ENCODE assay signal across 14 cellular contexts in the genomic region with DNA sequence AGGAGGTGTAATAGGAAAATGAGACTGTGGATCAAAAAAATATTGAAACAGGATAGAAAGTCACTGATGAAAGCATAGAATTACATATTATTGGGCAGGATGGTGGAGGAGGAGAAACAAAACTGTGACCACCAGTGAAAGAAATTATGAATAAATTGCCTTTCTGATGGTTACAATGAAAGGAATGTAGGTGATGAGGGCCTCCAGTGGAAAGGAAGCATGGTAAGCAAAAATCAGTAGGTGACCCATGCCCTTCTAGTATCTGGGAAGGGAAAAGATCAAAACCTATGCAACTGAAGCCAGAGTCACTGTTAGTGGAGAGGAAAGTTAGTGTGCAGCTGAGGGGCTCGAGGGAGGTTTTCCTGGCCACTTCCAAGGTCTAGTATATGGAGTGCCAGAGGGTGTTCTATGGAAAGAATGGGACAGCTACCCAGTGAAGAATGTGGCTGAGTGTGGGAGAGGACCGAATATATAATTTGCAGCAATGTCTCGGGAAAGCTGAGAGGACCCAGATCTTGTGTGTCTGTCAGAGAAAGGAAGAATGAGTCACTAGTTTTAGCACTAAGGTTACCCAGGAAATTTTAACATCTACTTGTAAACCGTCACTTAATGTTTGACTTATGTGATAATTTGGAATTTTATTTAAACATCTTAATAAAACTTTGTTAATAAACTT.
DNase-seq lines count a peak whose midpoint lies in the region; FAIRE-seq and TF ChIP-seq lines count a peak whose summit lies in the region.
"Had no signal": no experiment of that assay in that cellular context is flagged by ENCODE, and none has a peak within 500 bp of the region (broad histone marks: within the 10 kb centered on the region; RNA-seq: fewer than 3 reads in every experiment).

No MANE protein-coding gene starts in this region.

- in situ Hi-C loops in brain microvascular endothelial cell (cut with HindIII; ENCODE audit: low pct_ligation_motif_present, low sequenced_read_pairs) = no loop called here

- H3K79me2 ChIP-seq in osteoblast (ENCODE audit: insufficient read depth, low read length) = no peaks in the 10 kb centered on the region

- peaks cover 13% of the 10 kb centered on the region for H3K4me1 Mint-ChIP-seq in nephron progenitor cell
- H3K4me1 Mint-ChIP-seq: endodermal cell had no signal

- H3K36me3 ChIP-seq in brain microvascular endothelial cell (replicated peaks) = no peaks in the 10 kb centered on the region
- H3K36me3 ChIP-seq in osteoblast (ENCODE audit: insufficient read depth, low read length) = no peaks in the 10 kb centered on the region
- no peaks in the 10 kb centered on the region for H3K36me3 ChIP-seq in Peyer's patch

- DNase-seq in GM12891 (ENCODE audit: insufficient read length, low spot score) (no peak), NB4 (ENCODE audit: low read depth) (peak; percentile 8), brain microvascular endothelial cell (peak; percentile 49), osteoblast (ENCODE audit: insufficient read length, low spot score, missing footprints) (peak; percentile 13), amygdala (lab: John Stamatoyannopoulos, UW) (no peak), nephron progenitor cell (no peak), Peyer's patch (no peak)
- DNase-seq: activated CD4-positive, alpha-beta T cell treated with anti-CD3 and anti-CD28 coated beads, Interleukin-2, amount 50 U/mL, for 1 hour; amniotic stem cell; endodermal cell; NCI-H2029 treated with DMSO at 0.1 percent for 48 hours; posterior cingulate gyrus; stimulated activated CD4-positive, alpha-beta T cell treated with anti-CD3 and anti-CD28 coated beads, Interleukin-1b, Interleukin-23, amount 100 ng/mL, for 48 hours had no signal

- no peaks in the 10 kb centered on the region for H3K9me3 ChIP-seq in osteoblast (ENCODE audit: low read depth, low read length)
- no peaks in the 10 kb centered on the region for H3K9me3 ChIP-seq in Peyer's patch

- H4K20me1 ChIP-seq in osteoblast (ENCODE audit: insufficient read depth, low read length) = no peaks in the 10 kb centered on the region

- no peaks in the 10 kb centered on the region for H3K36me3 Mint-ChIP-seq in nephron progenitor cell (ENCODE audit: low read depth)
- H3K36me3 Mint-ChIP-seq: memory B cell had no signal

- H3K4me3 Mint-ChIP-seq in nephron progenitor cell = no peak overlapping the region
- H3K4me3 Mint-ChIP-seq: endodermal cell, memory B cell had no signal

- FAIRE-seq in GM12891 (lab: Jason Lieb, UNC) = peak; percentile 73

- H3K27ac ChIP-seq in brain microvascular endothelial cell (no peak overlapping the region), osteoblast (ENCODE audit: low read depth, low read length) (peak overlapping the region; percentile 16), Peyer's patch (no peak overlapping the region)

- H2AFZ ChIP-seq in osteoblast (ENCODE audit: low read length) = peak overlapping the region; percentile 33

- peaks cover 10% of the 10 kb centered on the region for H3K27me3 Mint-ChIP-seq in nephron progenitor cell (ENCODE audit: low read depth, poor library complexity)
- H3K27me3 Mint-ChIP-seq: memory B cell had no signal

- H3K4me1 ChIP-seq in osteoblast (ENCODE audit: insufficient read depth, low read length) (peaks cover 10% of the 10 kb centered on the region), Peyer's patch (no peaks in the 10 kb centered on the region)

- no peak for TF ChIP-seq CTCF in NB4 (IDR thresholded peaks at IDR 0.05; ENCODE audit: low read depth, low read length)
- no peak for TF ChIP-seq CTCF in brain microvascular endothelial cell (IDR thresholded peaks at IDR 0.05; ENCODE audit: low read depth, low read length, missing control alignments)
- no peak for TF ChIP-seq CTCF in osteoblast (IDR thresholded peaks at IDR 0.05; ENCODE audit: extremely low read depth, low read depth, low read length)
- TF ChIP-seq CTCF in nephron progenitor cell (IDR thresholded peaks at IDR 0.05) = no peak
- no peak for TF ChIP-seq CTCF in Peyer's patch (IDR thresholded peaks at IDR 0.05)

- H3K4me3 ChIP-seq in NB4 (ENCODE audit: low read depth, low read length) = no peak overlapping the region
- no peak overlapping the region for H3K4me3 ChIP-seq in brain microvascular endothelial cell (ENCODE audit: low read depth, low read length)
- no peak overlapping the region for H3K4me3 ChIP-seq in osteoblast (ENCODE audit: insufficient read depth, low read length)
- no peak overlapping the region for H3K4me3 ChIP-seq in Peyer's patch

- H3K27me3 ChIP-seq in brain microvascular endothelial cell (replicated peaks) (no peaks in the 10 kb centered on the region), osteoblast (ENCODE audit: insufficient read depth, low read length) (no peaks in the 10 kb centered on the region), Peyer's patch (no peaks in the 10 kb centered on the region)

- peak overlapping the region; percentile 33 for H3K4me2 ChIP-seq in osteoblast (ENCODE audit: insufficient read depth, low read length)

- H3K27ac Mint-ChIP-seq in nephron progenitor cell = no peak overlapping the region
- H3K27ac Mint-ChIP-seq: endodermal cell, memory B cell had no signal

- H3K9me3 Mint-ChIP-seq in nephron progenitor cell = no peaks in the 10 kb centered on the region
- H3K9me3 Mint-ChIP-seq: endodermal cell, memory B cell had no signal

- no peak for TF ChIP-seq POLR2A in GM12891 (IDR thresholded peaks at IDR 0.05; ENCODE audit: low read depth, low read length)
- TF ChIP-seq POLR2A in NB4 (IDR thresholded peaks at IDR 0.05; ENCODE audit: extremely low read depth, insufficient read length) = no peak
- TF ChIP-seq POLR2A in Peyer's patch (IDR thresholded peaks at IDR 0.05) = no peak

TF ChIP-seq in GM12891, 5 proteins besides CTCF, POLR2A, EP300 and RAD21:
- TF ChIP-seq TAF1 (IDR thresholded peaks at IDR 0.05; ENCODE audit: low read depth, low read length) (no peak), PAX5 (IDR thresholded peaks at IDR 0.05; ENCODE audit: insufficient read depth, low read length, severe bottlenecking) (no peak), SPI1 (IDR thresholded peaks at IDR 0.05; ENCODE audit: low read depth, low read length) (no peak), POLR2AphosphoS5 (IDR thresholded peaks at IDR 0.05; ENCODE audit: low read depth, low read length) (no peak), POU2F2 (IDR thresholded peaks at IDR 0.05; ENCODE audit: low read depth, low read length) (no peak)

Comparison
In these comparisons a context has a peak if more than half of its experiments do, and no peak if none do; other contexts are left out.
1. DNase-seq: peak in NB4 (single experiment), brain microvascular endothelial cell (single experiment) and osteoblast (single experiment); none in GM12891 (single experiment), amygdala (0 of 56), nephron progenitor cell (single experiment) and Peyer's patch (0 of 3).